ENCODE assay signal across 1 cellular context in the genomic region with DNA sequence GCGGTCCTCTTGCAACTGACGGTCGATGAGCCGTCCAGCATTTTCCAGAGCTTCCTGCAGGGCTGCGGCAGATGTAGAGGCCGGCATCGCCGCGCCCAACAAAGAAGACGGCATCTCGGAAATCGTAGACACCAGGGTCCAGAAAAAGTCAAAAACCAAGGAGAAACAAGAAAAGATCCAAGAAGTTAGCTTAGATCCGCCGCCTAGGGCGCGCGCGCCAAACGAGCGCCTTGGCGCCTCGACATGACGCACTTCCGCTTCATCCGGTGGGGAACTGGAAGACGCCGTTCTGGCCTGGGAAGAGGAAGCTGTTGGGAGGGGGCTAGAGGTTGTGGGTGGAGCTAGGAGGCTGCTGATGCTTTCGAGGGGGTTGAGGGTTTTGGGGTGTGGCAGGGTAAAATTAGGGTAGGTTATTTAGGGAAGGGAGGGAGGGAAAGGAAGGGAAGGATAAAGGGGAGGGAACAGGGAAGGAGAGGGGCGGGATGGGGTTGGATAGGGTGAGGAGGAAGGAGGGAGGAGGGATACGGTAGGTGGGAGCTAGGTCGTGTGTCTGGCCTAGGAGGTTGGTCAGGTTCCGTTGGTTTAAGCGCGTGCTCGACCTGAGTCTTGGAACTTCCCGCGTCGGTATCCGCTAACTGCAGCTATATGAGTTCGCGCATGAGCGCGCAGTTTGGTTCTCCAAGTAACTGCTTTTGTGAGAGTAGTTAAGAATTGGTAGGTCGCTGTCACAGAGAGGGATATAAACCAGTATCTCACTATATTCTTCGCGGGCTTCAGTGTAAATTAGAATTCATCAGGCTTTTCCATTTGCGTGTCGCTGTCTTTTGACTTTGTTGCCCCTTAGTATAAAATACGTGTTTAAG.
TF ChIP-seq lines count a peak whose summit lies in the region.

A gene (minus strand): TSS at position 243 of the 863 bp plus-strand sequence. CDS start 129 bp downstream, at position 114.

TF ChIP-seq in K562, 482 proteins besides CTCF, POLR2A, EP300 and RAD21 (continued from another document and continues in another):
- TF ChIP-seq, protein P1, sequence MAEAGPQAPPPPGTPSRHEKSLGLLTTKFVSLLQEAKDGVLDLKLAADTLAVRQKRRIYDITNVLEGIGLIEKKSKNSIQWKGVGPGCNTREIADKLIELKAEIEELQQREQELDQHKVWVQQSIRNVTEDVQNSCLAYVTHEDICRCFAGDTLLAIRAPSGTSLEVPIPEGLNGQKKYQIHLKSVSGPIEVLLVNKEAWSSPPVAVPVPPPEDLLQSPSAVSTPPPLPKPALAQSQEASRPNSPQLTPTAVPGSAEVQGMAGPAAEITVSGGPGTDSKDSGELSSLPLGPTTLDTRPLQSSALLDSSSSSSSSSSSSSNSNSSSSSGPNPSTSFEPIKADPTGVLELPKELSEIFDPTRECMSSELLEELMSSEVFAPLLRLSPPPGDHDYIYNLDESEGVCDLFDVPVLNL (CRISPR knock-in tag; IDR thresholded peaks at IDR 0.05; ENCODE audit: low read depth), result peak; percentile 76
- TF ChIP-seq, protein P2, sequence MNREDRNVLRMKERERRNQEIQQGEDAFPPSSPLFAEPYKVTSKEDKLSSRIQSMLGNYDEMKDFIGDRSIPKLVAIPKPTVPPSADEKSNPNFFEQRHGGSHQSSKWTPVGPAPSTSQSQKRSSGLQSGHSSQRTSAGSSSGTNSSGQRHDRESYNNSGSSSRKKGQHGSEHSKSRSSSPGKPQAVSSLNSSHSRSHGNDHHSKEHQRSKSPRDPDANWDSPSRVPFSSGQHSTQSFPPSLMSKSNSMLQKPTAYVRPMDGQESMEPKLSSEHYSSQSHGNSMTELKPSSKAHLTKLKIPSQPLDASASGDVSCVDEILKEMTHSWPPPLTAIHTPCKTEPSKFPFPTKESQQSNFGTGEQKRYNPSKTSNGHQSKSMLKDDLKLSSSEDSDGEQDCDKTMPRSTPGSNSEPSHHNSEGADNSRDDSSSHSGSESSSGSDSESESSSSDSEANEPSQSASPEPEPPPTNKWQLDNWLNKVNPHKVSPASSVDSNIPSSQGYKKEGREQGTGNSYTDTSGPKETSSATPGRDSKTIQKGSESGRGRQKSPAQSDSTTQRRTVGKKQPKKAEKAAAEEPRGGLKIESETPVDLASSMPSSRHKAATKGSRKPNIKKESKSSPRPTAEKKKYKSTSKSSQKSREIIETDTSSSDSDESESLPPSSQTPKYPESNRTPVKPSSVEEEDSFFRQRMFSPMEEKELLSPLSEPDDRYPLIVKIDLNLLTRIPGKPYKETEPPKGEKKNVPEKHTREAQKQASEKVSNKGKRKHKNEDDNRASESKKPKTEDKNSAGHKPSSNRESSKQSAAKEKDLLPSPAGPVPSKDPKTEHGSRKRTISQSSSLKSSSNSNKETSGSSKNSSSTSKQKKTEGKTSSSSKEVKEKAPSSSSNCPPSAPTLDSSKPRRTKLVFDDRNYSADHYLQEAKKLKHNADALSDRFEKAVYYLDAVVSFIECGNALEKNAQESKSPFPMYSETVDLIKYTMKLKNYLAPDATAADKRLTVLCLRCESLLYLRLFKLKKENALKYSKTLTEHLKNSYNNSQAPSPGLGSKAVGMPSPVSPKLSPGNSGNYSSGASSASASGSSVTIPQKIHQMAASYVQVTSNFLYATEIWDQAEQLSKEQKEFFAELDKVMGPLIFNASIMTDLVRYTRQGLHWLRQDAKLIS (CRISPR knock-in tag; IDR thresholded peaks at IDR 0.05), result no peak
- TF ChIP-seq TEAD4 (IDR thresholded peaks at IDR 0.05; ENCODE audit: low read length), result peak; percentile 49; the same call in 1 of the 2 replicates
- TF ChIP-seq TEAD4 (CRISPR knock-in tag; IDR thresholded peaks at IDR 0.05; ENCODE audit: borderline replicate concordance), result no peak; the same call in 1 of the 2 replicates
- no peak for TF ChIP-seq HEY1 (CRISPR knock-in tag; IDR thresholded peaks at IDR 0.05; ENCODE audit: borderline replicate concordance)
- TF ChIP-seq, protein P3, sequence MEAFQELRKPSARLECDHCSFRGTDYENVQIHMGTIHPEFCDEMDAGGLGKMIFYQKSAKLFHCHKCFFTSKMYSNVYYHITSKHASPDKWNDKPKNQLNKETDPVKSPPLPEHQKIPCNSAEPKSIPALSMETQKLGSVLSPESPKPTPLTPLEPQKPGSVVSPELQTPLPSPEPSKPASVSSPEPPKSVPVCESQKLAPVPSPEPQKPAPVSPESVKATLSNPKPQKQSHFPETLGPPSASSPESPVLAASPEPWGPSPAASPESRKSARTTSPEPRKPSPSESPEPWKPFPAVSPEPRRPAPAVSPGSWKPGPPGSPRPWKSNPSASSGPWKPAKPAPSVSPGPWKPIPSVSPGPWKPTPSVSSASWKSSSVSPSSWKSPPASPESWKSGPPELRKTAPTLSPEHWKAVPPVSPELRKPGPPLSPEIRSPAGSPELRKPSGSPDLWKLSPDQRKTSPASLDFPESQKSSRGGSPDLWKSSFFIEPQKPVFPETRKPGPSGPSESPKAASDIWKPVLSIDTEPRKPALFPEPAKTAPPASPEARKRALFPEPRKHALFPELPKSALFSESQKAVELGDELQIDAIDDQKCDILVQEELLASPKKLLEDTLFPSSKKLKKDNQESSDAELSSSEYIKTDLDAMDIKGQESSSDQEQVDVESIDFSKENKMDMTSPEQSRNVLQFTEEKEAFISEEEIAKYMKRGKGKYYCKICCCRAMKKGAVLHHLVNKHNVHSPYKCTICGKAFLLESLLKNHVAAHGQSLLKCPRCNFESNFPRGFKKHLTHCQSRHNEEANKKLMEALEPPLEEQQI (IDR thresholded peaks at IDR 0.05), result peak; percentile 97
- peak in 1 of 2 experiments; percentile 85; a peak in 2 of 4 replicates for TF ChIP-seq TBL1XR1 (IDR thresholded peaks at IDR 0.05; ENCODE audit: low read length in 2 of 2)
- TF ChIP-seq MIER1 (IDR thresholded peaks at IDR 0.05; ENCODE audit: low read depth), result peak; percentile 61; the same call in 1 of the 2 replicates
- no peak; the same call in 1 of the 2 replicates for TF ChIP-seq MCM3 (IDR thresholded peaks at IDR 0.05)
- TF ChIP-seq, protein P4, sequence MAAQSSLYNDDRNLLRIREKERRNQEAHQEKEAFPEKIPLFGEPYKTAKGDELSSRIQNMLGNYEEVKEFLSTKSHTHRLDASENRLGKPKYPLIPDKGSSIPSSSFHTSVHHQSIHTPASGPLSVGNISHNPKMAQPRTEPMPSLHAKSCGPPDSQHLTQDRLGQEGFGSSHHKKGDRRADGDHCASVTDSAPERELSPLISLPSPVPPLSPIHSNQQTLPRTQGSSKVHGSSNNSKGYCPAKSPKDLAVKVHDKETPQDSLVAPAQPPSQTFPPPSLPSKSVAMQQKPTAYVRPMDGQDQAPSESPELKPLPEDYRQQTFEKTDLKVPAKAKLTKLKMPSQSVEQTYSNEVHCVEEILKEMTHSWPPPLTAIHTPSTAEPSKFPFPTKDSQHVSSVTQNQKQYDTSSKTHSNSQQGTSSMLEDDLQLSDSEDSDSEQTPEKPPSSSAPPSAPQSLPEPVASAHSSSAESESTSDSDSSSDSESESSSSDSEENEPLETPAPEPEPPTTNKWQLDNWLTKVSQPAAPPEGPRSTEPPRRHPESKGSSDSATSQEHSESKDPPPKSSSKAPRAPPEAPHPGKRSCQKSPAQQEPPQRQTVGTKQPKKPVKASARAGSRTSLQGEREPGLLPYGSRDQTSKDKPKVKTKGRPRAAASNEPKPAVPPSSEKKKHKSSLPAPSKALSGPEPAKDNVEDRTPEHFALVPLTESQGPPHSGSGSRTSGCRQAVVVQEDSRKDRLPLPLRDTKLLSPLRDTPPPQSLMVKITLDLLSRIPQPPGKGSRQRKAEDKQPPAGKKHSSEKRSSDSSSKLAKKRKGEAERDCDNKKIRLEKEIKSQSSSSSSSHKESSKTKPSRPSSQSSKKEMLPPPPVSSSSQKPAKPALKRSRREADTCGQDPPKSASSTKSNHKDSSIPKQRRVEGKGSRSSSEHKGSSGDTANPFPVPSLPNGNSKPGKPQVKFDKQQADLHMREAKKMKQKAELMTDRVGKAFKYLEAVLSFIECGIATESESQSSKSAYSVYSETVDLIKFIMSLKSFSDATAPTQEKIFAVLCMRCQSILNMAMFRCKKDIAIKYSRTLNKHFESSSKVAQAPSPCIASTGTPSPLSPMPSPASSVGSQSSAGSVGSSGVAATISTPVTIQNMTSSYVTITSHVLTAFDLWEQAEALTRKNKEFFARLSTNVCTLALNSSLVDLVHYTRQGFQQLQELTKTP (IDR thresholded peaks at IDR 0.05; ENCODE audit: low read depth in 1 of 2, partially characterized antibody in 2 of 2), result peak; percentile 72 to 97
- peak; percentile 10 for TF ChIP-seq NEUROD1 (IDR thresholded peaks at IDR 0.05; ENCODE audit: borderline replicate concordance, low read depth, low read length, partially characterized antibody)
- peak; percentile 38 to 87; a peak in 2 of 4 replicates for TF ChIP-seq CSDE1 (IDR thresholded peaks at IDR 0.05)
- peak; percentile 45 for TF ChIP-seq CCNT2 (IDR thresholded peaks at IDR 0.05; ENCODE audit: borderline replicate concordance, extremely low read depth, insufficient read length, low read depth, low read length)
- TF ChIP-seq ILF3 (IDR thresholded peaks at IDR 0.05; ENCODE audit: borderline replicate concordance), result no peak; the same call in 1 of the 2 replicates
- TF ChIP-seq ESRRA (IDR thresholded peaks at IDR 0.05; ENCODE audit: borderline replicate concordance, low read depth), result no peak
- peak; percentile 90 for TF ChIP-seq KHSRP (IDR thresholded peaks at IDR 0.05)
- no peak for TF ChIP-seq ZNF184 (CRISPR knock-in tag; IDR thresholded peaks at IDR 0.05)
- TF ChIP-seq, protein P5, sequence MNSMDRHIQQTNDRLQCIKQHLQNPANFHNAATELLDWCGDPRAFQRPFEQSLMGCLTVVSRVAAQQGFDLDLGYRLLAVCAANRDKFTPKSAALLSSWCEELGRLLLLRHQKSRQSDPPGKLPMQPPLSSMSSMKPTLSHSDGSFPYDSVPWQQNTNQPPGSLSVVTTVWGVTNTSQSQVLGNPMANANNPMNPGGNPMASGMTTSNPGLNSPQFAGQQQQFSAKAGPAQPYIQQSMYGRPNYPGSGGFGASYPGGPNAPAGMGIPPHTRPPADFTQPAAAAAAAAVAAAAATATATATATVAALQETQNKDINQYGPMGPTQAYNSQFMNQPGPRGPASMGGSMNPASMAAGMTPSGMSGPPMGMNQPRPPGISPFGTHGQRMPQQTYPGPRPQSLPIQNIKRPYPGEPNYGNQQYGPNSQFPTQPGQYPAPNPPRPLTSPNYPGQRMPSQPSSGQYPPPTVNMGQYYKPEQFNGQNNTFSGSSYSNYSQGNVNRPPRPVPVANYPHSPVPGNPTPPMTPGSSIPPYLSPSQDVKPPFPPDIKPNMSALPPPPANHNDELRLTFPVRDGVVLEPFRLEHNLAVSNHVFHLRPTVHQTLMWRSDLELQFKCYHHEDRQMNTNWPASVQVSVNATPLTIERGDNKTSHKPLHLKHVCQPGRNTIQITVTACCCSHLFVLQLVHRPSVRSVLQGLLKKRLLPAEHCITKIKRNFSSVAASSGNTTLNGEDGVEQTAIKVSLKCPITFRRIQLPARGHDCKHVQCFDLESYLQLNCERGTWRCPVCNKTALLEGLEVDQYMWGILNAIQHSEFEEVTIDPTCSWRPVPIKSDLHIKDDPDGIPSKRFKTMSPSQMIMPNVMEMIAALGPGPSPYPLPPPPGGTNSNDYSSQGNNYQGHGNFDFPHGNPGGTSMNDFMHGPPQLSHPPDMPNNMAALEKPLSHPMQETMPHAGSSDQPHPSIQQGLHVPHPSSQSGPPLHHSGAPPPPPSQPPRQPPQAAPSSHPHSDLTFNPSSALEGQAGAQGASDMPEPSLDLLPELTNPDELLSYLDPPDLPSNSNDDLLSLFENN (IDR thresholded peaks at IDR 0.05; ENCODE audit: low read depth in 2 of 2, low read length in 2 of 2), result no peak; a peak in 1 of 4 replicates
- TF ChIP-seq, protein P6, sequence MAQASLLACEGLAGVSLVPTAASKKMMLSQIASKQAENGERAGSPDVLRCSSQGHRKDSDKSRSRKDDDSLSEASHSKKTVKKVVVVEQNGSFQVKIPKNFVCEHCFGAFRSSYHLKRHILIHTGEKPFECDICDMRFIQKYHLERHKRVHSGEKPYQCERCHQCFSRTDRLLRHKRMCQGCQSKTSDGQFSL (CRISPR knock-in tag; IDR thresholded peaks at IDR 0.05), result 0 out of 2 replicates have a peak, but pooled peaks have one; percentile 66
- TF ChIP-seq, protein P6 (tag; IDR thresholded peaks at IDR 0.05), result no peak
- TF ChIP-seq, protein P7, sequence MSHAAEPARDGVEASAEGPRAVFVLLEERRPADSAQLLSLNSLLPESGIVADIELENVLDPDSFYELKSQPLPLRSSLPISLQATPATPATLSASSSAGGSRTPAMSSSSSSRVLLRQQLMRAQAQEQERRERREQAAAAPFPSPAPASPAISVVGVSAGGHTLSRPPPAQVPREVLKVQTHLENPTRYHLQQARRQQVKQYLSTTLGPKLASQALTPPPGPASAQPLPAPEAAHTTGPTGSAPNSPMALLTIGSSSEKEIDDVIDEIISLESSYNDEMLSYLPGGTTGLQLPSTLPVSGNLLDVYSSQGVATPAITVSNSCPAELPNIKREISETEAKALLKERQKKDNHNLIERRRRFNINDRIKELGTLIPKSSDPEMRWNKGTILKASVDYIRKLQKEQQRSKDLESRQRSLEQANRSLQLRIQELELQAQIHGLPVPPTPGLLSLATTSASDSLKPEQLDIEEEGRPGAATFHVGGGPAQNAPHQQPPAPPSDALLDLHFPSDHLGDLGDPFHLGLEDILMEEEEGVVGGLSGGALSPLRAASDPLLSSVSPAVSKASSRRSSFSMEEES (CRISPR knock-in tag; IDR thresholded peaks at IDR 0.05), result peak; percentile 17; the same call in 1 of the 2 replicates
- peak; percentile 95 for TF ChIP-seq POLR2G (IDR thresholded peaks at IDR 0.05; ENCODE audit: low read depth, low read length)
- TF ChIP-seq FOXP1 (CRISPR knock-in tag; IDR thresholded peaks at IDR 0.05), result peak; percentile 93
- TF ChIP-seq THRAP3 (IDR thresholded peaks at IDR 0.05; ENCODE audit: borderline replicate concordance), result peak; percentile 96; the same call in 1 of the 2 replicates
- TF ChIP-seq, protein P8, sequence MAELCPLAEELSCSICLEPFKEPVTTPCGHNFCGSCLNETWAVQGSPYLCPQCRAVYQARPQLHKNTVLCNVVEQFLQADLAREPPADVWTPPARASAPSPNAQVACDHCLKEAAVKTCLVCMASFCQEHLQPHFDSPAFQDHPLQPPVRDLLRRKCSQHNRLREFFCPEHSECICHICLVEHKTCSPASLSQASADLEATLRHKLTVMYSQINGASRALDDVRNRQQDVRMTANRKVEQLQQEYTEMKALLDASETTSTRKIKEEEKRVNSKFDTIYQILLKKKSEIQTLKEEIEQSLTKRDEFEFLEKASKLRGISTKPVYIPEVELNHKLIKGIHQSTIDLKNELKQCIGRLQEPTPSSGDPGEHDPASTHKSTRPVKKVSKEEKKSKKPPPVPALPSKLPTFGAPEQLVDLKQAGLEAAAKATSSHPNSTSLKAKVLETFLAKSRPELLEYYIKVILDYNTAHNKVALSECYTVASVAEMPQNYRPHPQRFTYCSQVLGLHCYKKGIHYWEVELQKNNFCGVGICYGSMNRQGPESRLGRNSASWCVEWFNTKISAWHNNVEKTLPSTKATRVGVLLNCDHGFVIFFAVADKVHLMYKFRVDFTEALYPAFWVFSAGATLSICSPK (IDR thresholded peaks at IDR 0.05; ENCODE audit: borderline replicate concordance), result peak; percentile 96; the same call in 1 of the 2 replicates
- TF ChIP-seq RAD51 (IDR thresholded peaks at IDR 0.05; ENCODE audit: borderline replicate concordance, low read depth), result peak; percentile 41; the same call in 1 of the 2 replicates
- TF ChIP-seq, protein P9, sequence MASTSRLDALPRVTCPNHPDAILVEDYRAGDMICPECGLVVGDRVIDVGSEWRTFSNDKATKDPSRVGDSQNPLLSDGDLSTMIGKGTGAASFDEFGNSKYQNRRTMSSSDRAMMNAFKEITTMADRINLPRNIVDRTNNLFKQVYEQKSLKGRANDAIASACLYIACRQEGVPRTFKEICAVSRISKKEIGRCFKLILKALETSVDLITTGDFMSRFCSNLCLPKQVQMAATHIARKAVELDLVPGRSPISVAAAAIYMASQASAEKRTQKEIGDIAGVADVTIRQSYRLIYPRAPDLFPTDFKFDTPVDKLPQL (IDR thresholded peaks at IDR 0.05; ENCODE audit: extremely low read depth, insufficient read length), result peak; percentile 44
- no peak for TF ChIP-seq ZNF217 (CRISPR knock-in tag; IDR thresholded peaks at IDR 0.05)
